ENCODE assay signal across 13 cellular contexts in genomic region chr1:19481826-19482398, GRCh38. TPM values are rescaled to one million over a fixed set of nuclear protein-coding genes. Genes with fewer than 3 reads are reported as not detected.
DNase-seq lines count a peak whose midpoint lies in the region; ATAC-seq lines count a peak whose summit lies in the region.
"Had no signal": no experiment of that assay in that cellular context is flagged by ENCODE, and none has a peak within 500 bp of the region (broad histone marks: within the 10 kb centered on the region; RNA-seq: fewer than 3 reads in every experiment).

No MANE protein-coding gene starts in this region.

- peak overlapping the region in 1 of 2 donors; percentile 17 for H3K4me3 ChIP-seq in stomach smooth muscle (ENCODE audit: low read length in 2 of 2)
- H3K4me3 ChIP-seq: lung had no signal

- ATAC-seq in activated naive CD8-positive, alpha-beta T cell treated with anti-CD3 and anti-CD28 coated beads, Interleukin-2, amount 50 U/mL, for 24 hours: no peak
- no peak for ATAC-seq in HG02973 (IDR thresholded peaks at IDR 0.05; ENCODE audit: unreplicated experiment)
- ATAC-seq in GM18520 (IDR thresholded peaks at IDR 0.05; ENCODE audit: unreplicated experiment): no peak

- peak overlapping the region; percentile 92 for H3K4me3 Mint-ChIP-seq in activated naive CD4-positive, alpha-beta T cell treated with anti-CD3 and anti-CD28 coated beads, Interleukin-2, amount 50 U/mL, for 24 hours
- H3K4me3 Mint-ChIP-seq in activated naive CD8-positive, alpha-beta T cell treated with anti-CD3 and anti-CD28 coated beads, Interleukin-2, amount 50 U/mL, for 24 hours: peak overlapping the region; percentile 93

- peak overlapping the region; percentile 37 for H3K27ac ChIP-seq in stomach smooth muscle (ENCODE audit: low read length)
- H3K27ac ChIP-seq: RWPE1 had no signal

- peaks cover 76% of the 10 kb centered on the region for H3K4me1 Mint-ChIP-seq in activated naive CD4-positive, alpha-beta T cell treated with anti-CD3 and anti-CD28 coated beads, Interleukin-2, amount 50 U/mL, for 24 hours
- H3K4me1 Mint-ChIP-seq in activated naive CD8-positive, alpha-beta T cell treated with anti-CD3 and anti-CD28 coated beads, Interleukin-2, amount 50 U/mL, for 24 hours: peaks cover 84% of the 10 kb centered on the region

- H3K27ac Mint-ChIP-seq in activated naive CD4-positive, alpha-beta T cell treated with anti-CD3 and anti-CD28 coated beads, Interleukin-2, amount 50 U/mL, for 24 hours: peak overlapping the region; percentile 30
- peak overlapping the region; percentile 85 for H3K27ac Mint-ChIP-seq in activated naive CD8-positive, alpha-beta T cell treated with anti-CD3 and anti-CD28 coated beads, Interleukin-2, amount 50 U/mL, for 24 hours

- peaks cover 1% of the 10 kb centered on the region for H3K36me3 Mint-ChIP-seq in activated naive CD4-positive, alpha-beta T cell treated with anti-CD3 and anti-CD28 coated beads, Interleukin-2, amount 50 U/mL, for 24 hours
- peaks cover 27% of the 10 kb centered on the region for H3K36me3 Mint-ChIP-seq in activated naive CD8-positive, alpha-beta T cell treated with anti-CD3 and anti-CD28 coated beads, Interleukin-2, amount 50 U/mL, for 24 hours (ENCODE audit: low read depth)

- peaks cover 0 to 8% of the 10 kb centered on the region in 2 donors for H3K36me3 ChIP-seq in stomach smooth muscle (ENCODE audit: control insufficient read depth in 2 of 2, insufficient read depth in 2 of 2, low read length in 2 of 2)

- no peaks in the 10 kb centered on the region for H3K27me3 ChIP-seq in stomach smooth muscle (ENCODE audit: control insufficient read depth in 1 of 2, insufficient read depth in 2 of 2, low read length in 2 of 2)

- peaks cover 81% of the 10 kb centered on the region for H3K4me1 ChIP-seq in stomach smooth muscle (ENCODE audit: control insufficient read depth, insufficient read depth, low read length)

- H3K9me3 ChIP-seq in stomach smooth muscle (ENCODE audit: control insufficient read depth in 2 of 2, low read length in 2 of 2): no peaks in the 10 kb centered on the region

- no peak for DNase-seq in activated naive CD4-positive, alpha-beta T cell treated with anti-CD3 and anti-CD28 coated beads, Interleukin-2, amount 50 U/mL, for 16 hours
- no peak for DNase-seq in activated naive CD8-positive, alpha-beta T cell treated with anti-CD3 and anti-CD28 coated beads, Interleukin-2, amount 50 U/mL, for 24 hours
- DNase-seq in iPS-NIHi7 (ENCODE audit: extremely low spot score) (peak; percentile 49), ureter (ENCODE audit: low spot score) (no peak)
- DNase-seq: AML-193; NCI-H2081 treated with DMSO at 0.1 percent for 48 hours; stimulated activated CD4-positive, alpha-beta T cell treated with anti-CD3 and anti-CD28 coated beads, Interleukin-12 subunit alpha, Interleukin-12 subunit beta, amount 100 ng/mL, for 4 hours had no signal

- H3K9ac ChIP-seq in stomach smooth muscle (ENCODE audit: low read length in 2 of 2): no peak overlapping the region

- H3K9me3 Mint-ChIP-seq in activated naive CD4-positive, alpha-beta T cell treated with anti-CD3 and anti-CD28 coated beads, Interleukin-2, amount 50 U/mL, for 24 hours: no peaks in the 10 kb centered on the region
- H3K9me3 Mint-ChIP-seq in activated naive CD8-positive, alpha-beta T cell treated with anti-CD3 and anti-CD28 coated beads, Interleukin-2, amount 50 U/mL, for 24 hours: no peaks in the 10 kb centered on the region

- no peaks in the 10 kb centered on the region for H3K27me3 Mint-ChIP-seq in activated naive CD4-positive, alpha-beta T cell treated with anti-CD3 and anti-CD28 coated beads, Interleukin-2, amount 50 U/mL, for 24 hours
- no peaks in the 10 kb centered on the region for H3K27me3 Mint-ChIP-seq in activated naive CD8-positive, alpha-beta T cell treated with anti-CD3 and anti-CD28 coated beads, Interleukin-2, amount 50 U/mL, for 24 hours

RNA-seq across cellular contexts. Expression of gene CAPZB, which starts 3.4 kb away (rescaled TPM):
- 284 TPM for total RNA-seq in ureter
